ENCODE assay signal across 19 cellular contexts in genomic region chr1:244296010-244296409, GRCh38.
DNase-seq lines count a peak whose midpoint lies in the region; ATAC-seq, FAIRE-seq and TF ChIP-seq lines count a peak whose summit lies in the region.
"Had no signal": no experiment of that assay in that cellular context is flagged by ENCODE, and none has a peak within 500 bp of the region (broad histone marks: within the 10 kb centered on the region; RNA-seq: fewer than 3 reads in every experiment).

No MANE protein-coding gene starts in this region.

- H3K4me1 Mint-ChIP-seq in nephron progenitor cell (peaks cover 18% of the 10 kb centered on the region), T-cell (peaks cover 13 to 18% (median 13%) of the 10 kb centered on the region in 3 donors)

- TF ChIP-seq CTCF in A549 (IDR thresholded peaks at IDR 0.05) = no peak
- TF ChIP-seq CTCF in dorsolateral prefrontal cortex (IDR thresholded peaks at IDR 0.05 in 54 of 56, conservative IDR thresholded peaks at IDR 0.05 in 2 of 56; ENCODE audit: low read depth in 1 of 56, partially characterized antibody in 56 of 56) = no peak
- no peak for TF ChIP-seq CTCF in nephron progenitor cell (IDR thresholded peaks at IDR 0.05)
- TF ChIP-seq CTCF in GM13976 (IDR thresholded peaks at IDR 0.05; ENCODE audit: borderline replicate concordance, control extremely low read depth, extremely low read depth, insufficient read depth, missing control alignments) = no peak

- DNase-seq in A549 (ENCODE audit: low read depth in 1 of 2, low spot score in 1 of 2) = no peak
- peak; percentile 41 for DNase-seq in SK-MEL-5 (ENCODE audit: low read depth, low spot score)
- DNase-seq in dorsolateral prefrontal cortex = peak in 5 of 10 donors; percentile 28 to 69 (median 62)
- no peak for DNase-seq in nephron progenitor cell
- no peak for DNase-seq in T-cell
- no peak for DNase-seq in NCI-H526 treated with DMSO at 0.1 percent for 48 hours (lab: John Stamatoyannopoulos, UW)
- DNase-seq in GM13976 (ENCODE audit: low spot score) = no peak
- DNase-seq: CD4-positive, alpha-beta T cell; GM23248; MG63; NCI-H1105; NCI-H1694 treated with DMSO at 0.1 percent for 48 hours; NCI-H2107; NCI-H345; NCI-H69; SHP77 had no signal

- in situ Hi-C loops in SK-MEL-5 (cut with HindIII; ENCODE audit: low pct_unique_long_range_greater_than_20kb, low sequenced_read_pairs) (no loop called here), GM13976 (cut with MboI; ENCODE audit: low sequenced_read_pairs, unreplicated experiment) (no loop called here)

- WGBS in A549 (ENCODE audit: missing lambda C conversion rate) = 88% methylated on average over 7 of the region's 7 CpGs

- CTCF ChIA-PET in A549 (lab: Yijun Ruan, JAX) = interaction anchor here (4.4 kb wide), 1 partner anchor 953 kb away, joined by 42 read pairs; no protein-coding TSS in a partner anchor
- CTCF ChIA-PET in T-cell (lab: Charles Lee) = interaction anchor here (0.7 to 1.1 kb wide), 3 partner anchors 8 to 277 kb away, joined by 3 to 4 read pairs (median 4); no protein-coding TSS in a partner anchor

- H3K27me3 Mint-ChIP-seq in nephron progenitor cell (ENCODE audit: low read depth, poor library complexity) = peaks cover 6% of the 10 kb centered on the region
- peaks cover 3 to 4% of the 10 kb centered on the region in 2 donors for H3K27me3 Mint-ChIP-seq in T-cell
- H3K27me3 Mint-ChIP-seq: CD4-positive, alpha-beta T cell had no signal

- H3K9me3 Mint-ChIP-seq in nephron progenitor cell = no peaks in the 10 kb centered on the region
- no peaks in the 10 kb centered on the region for H3K9me3 Mint-ChIP-seq in T-cell
- H3K9me3 Mint-ChIP-seq: CD4-positive, alpha-beta T cell had no signal

- ATAC-seq in A549 = no peak
- no peak for ATAC-seq in GM21529 (IDR thresholded peaks at IDR 0.05; ENCODE audit: unreplicated experiment)
- ATAC-seq in T-cell (replicated peaks in 1 of 4) = no peak

- H3K4me2 ChIP-seq in A549 = no peak overlapping the region

- H3K4me1 ChIP-seq in A549 = peaks cover 5% of the 10 kb centered on the region; the same call in 2 of the 3 replicates

- FAIRE-seq in A549 (lab: Jason Lieb, UNC) = no peak
- FAIRE-seq: A204.1, RCC 7860 had no signal

- H3K36me3 Mint-ChIP-seq in nephron progenitor cell (ENCODE audit: low read depth) (no peaks in the 10 kb centered on the region), T-cell (no peaks in the 10 kb centered on the region)

- H3K27ac ChIP-seq in A549 (peak overlapping the region; percentile 13 to 45; a peak in 4 of 6 replicates), dorsolateral prefrontal cortex (peak overlapping the region in 42 of 59 donors; percentile 4 to 72 (median 37))
- H3K27ac ChIP-seq: GM23248 had no signal

- no peak for TF ChIP-seq EP300 in A549 (IDR thresholded peaks at IDR 0.05)

- H3K4me3 ChIP-seq in A549 = no peak overlapping the region
- no peak overlapping the region for H3K4me3 ChIP-seq in dorsolateral prefrontal cortex
- H3K4me3 ChIP-seq: GM23248, MG63 had no signal

- intact Hi-C loops in dorsolateral prefrontal cortex (cut with DNase I) = loop anchor here in 1 of 2 donors (10.0 kb wide), 1 partner anchor 159 kb away; the partner anchor contains the start of gene ADSS2

- TF ChIP-seq POLR2A in A549 (IDR thresholded peaks at IDR 0.05; ENCODE audit: low read length) = no peak

- POLR2A ChIA-PET in A549 (lab: Yijun Ruan, JAX) (no interaction called here), T-cell (lab: Charles Lee) (interaction anchor here in 1 of 2 donors (0.6 kb wide), 1 partner anchor 248 kb away, joined by 3 read pairs; no protein-coding TSS in a partner anchor)

- no peaks in the 10 kb centered on the region for H3K9me3 ChIP-seq in A549
- H3K9me3 ChIP-seq: MG63 had no signal

- peak overlapping the region; percentile 55 for H3K27ac Mint-ChIP-seq in nephron progenitor cell
- no peak overlapping the region for H3K27ac Mint-ChIP-seq in T-cell
- H3K27ac Mint-ChIP-seq: CD4-positive, alpha-beta T cell had no signal

- H3K4me3 Mint-ChIP-seq in nephron progenitor cell = no peak overlapping the region
- H3K4me3 Mint-ChIP-seq in T-cell = no peak overlapping the region
- H3K4me3 Mint-ChIP-seq: CD4-positive, alpha-beta T cell had no signal

- no peaks in the 10 kb centered on the region for H3K27me3 ChIP-seq in dorsolateral prefrontal cortex
- H3K27me3 ChIP-seq: MG63 had no signal

- TF ChIP-seq RAD21 in A549 (conservative IDR thresholded peaks at IDR 0.05 in 1 of 2, IDR thresholded peaks at IDR 0.05 in 1 of 2) = no peak

TF ChIP-seq in A549, 52 proteins besides CTCF, POLR2A, EP300 and RAD21:
- TF ChIP-seq FOSB (CRISPR knock-in tag; IDR thresholded peaks at IDR 0.05) = no peak
- TF ChIP-seq CHD4 (IDR thresholded peaks at IDR 0.05; ENCODE audit: borderline replicate concordance) = no peak
- no peak for TF ChIP-seq KDM1A (IDR thresholded peaks at IDR 0.05; ENCODE audit: low read depth)
